ENCODE assay signal across 1 cellular context in genomic region chr2:216115224-216115582, GRCh38.
A peak's percentile ranks its signal among the peaks of the same experiment; 100 is the strongest.
TF ChIP-seq lines count a peak whose summit lies in the region.

No MANE protein-coding gene starts in this region.

TF ChIP-seq in GM12878, 131 proteins besides CTCF, POLR2A, EP300 and RAD21 (continued from another document):
- TF ChIP-seq IRF5 (IDR thresholded peaks at IDR 0.05; ENCODE audit: borderline replicate concordance) (no peak), SKIL (IDR thresholded peaks at IDR 0.05; ENCODE audit: low read depth, poor library complexity, severe bottlenecking) (peak; percentile 6), IKZF2 (IDR thresholded peaks at IDR 0.05) (0 out of 4 replicates have a peak, but pooled peaks of 1 of the 2 experiments have one; percentile 6), RAD51 (IDR thresholded peaks at IDR 0.05) (0 out of 2 replicates have a peak, but pooled peaks have one; percentile 28), PAX5 (IDR thresholded peaks at IDR 0.05; ENCODE audit: borderline replicate concordance, low read depth, low read length) (no peak), MLLT1 (IDR thresholded peaks at IDR 0.05) (0 out of 2 replicates have a peak, but pooled peaks have one; percentile 39), LARP7 (IDR thresholded peaks at IDR 0.05) (no peak), MXI1 (IDR thresholded peaks at IDR 0.05; ENCODE audit: low read depth, low read length) (0 out of 2 replicates have a peak, but pooled peaks have one; percentile 1), ASH2L (IDR thresholded peaks at IDR 0.05; ENCODE audit: borderline replicate concordance, low read depth) (no peak), POU2F2 (IDR thresholded peaks at IDR 0.05; ENCODE audit: borderline replicate concordance, low read depth, low read length) (no peak), HDGF (IDR thresholded peaks at IDR 0.05) (no peak), STAT1 (conservative IDR thresholded peaks at IDR 0.05) (no peak), POLR2AphosphoS2 (IDR thresholded peaks at IDR 0.05; ENCODE audit: low read depth, low read length) (no peak; the same call in 1 of the 2 replicates)
